In the genomic region with DNA sequence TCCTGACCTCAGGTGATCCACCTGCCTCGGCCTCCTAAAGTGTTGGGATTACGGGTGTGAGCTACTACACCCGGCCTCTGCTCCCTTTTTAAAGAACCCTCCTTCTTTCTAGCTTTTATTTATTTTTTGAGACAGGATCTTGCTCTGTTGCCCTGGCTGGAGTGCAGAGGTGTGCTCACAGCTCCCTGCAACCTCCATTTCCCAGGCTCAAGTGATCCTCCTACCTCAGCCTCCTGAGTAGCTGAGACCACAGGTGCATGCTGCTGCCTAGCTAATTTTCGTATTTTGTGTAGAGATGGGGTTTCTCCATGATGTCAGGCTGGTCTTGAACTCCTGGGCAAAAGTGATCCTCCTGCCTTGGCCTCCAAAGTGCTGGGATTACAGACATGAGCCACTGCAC, we compare ENCODE assay signal across 1 cellular context.
TF ChIP-seq lines count a peak whose summit lies in the region.

No MANE protein-coding gene starts in this region.

TF ChIP-seq in K562, 482 proteins besides CTCF, POLR2A, EP300 and RAD21:
- no peak for TF ChIP-seq MYC (IDR thresholded peaks at IDR 0.05; ENCODE audit: low read depth, low read length)
- TF ChIP-seq MYC (CRISPR knock-in tag; IDR thresholded peaks at IDR 0.05; ENCODE audit: borderline replicate concordance, low read depth), result no peak
- TF ChIP-seq ZNF77 (CRISPR knock-in tag; IDR thresholded peaks at IDR 0.05), result no peak
- no peak for TF ChIP-seq ZNF133 (CRISPR knock-in tag; IDR thresholded peaks at IDR 0.05)
- no peak for TF ChIP-seq CHD7 (IDR thresholded peaks at IDR 0.05; ENCODE audit: low read depth, low read length)
- 0 out of 2 replicates have a peak, but pooled peaks have one; percentile 19 for TF ChIP-seq ZNF121 (CRISPR knock-in tag; conservative IDR thresholded peaks at IDR 0.05)
- TF ChIP-seq NR0B1 (IDR thresholded peaks at IDR 0.05; ENCODE audit: partially characterized antibody), result no peak
- TF ChIP-seq POLR3A (IDR thresholded peaks at IDR 0.05; ENCODE audit: borderline replicate concordance, extremely low read depth, insufficient read depth, insufficient read length), result no peak
- TF ChIP-seq C11orf30 (IDR thresholded peaks at IDR 0.05; ENCODE audit: low read depth), result no peak
- TF ChIP-seq KLF6 (CRISPR knock-in tag; IDR thresholded peaks at IDR 0.05; ENCODE audit: borderline replicate concordance), result no peak
